In the genomic region with DNA sequence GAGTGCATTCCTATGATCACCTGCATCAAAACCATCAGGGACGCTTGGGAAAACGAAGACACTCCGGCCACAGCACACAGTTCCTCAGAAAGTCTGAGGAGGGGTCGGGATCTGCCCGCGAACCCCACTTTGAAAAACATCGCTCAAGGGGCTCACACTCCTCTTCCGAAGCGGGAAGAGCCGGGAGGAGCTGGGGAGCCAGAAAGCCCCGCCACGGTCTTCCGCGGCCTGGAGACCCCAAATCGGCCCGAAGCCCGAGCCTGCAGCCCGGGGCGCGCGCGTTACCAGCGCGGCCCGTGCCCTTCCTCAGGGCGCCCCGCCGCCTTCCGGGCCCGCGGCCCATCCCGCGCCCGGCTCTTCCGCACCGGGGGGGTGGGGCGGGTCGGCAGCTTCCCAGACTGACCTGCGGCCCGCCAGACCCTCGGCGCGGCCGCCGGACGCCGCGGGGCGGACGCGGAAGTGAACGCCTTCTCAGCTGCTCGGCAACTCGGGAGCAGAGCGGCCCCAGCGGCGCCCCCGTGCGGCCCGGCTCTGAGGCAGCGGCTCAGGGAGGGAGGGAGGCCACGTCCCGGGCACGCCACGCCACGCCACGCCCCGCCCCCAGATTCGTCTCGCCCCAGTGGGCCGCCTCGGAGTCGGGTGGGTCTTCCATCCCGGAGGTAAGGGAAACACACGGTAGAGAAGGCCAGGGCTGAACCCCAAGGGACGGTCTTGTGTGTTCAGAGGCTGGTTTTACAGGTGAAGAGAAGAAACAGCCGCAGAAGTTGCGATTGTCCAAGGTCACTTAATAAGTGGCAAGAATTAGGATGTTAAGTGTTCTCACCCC, we compare ENCODE assay signal across 8 cellular contexts. TPM values are rescaled to one million over a fixed set of nuclear protein-coding genes. Genes with fewer than 3 reads are reported as not detected.
DNase-seq lines count a peak whose midpoint lies in the region; ATAC-seq, FAIRE-seq and TF ChIP-seq lines count a peak whose summit lies in the region.

TSS of gene KCTD18 (minus strand) at position 461 of the 826 bp plus-strand sequence. CDS start 3,052 bp downstream, outside the sequence.

- H3K4me2 ChIP-seq in OCI-LY1 (ENCODE audit: low read length) = peak within 1 kb of the TSS; percentile 82
- peak within 1 kb of the TSS; percentile 98 for H3K4me2 ChIP-seq in endothelial cell of umbilical vein (ENCODE audit: insufficient read depth, low read length)

- H2AFZ ChIP-seq in OCI-LY1 (ENCODE audit: low read length) (peak within 1 kb of the TSS; percentile 95), endothelial cell of umbilical vein (ENCODE audit: low read depth, low read length) (peak within 1 kb of the TSS; percentile 97)

- H3K79me2 ChIP-seq in OCI-LY1 (ENCODE audit: insufficient read depth, low read length) (no peaks in the 10 kb centered on the region), endothelial cell of umbilical vein (ENCODE audit: control insufficient read depth, insufficient read depth, low read length) (no peaks in the 10 kb centered on the region)

- peak; percentile 92 for DNase-seq in D721Med (ENCODE audit: insufficient read length, low spot score)
- peak; percentile 97 for DNase-seq in activated CD8-positive, alpha-beta memory T cell treated with anti-CD3 and anti-CD28 coated beads, Interleukin-2, amount 50 U/mL, for 48 hours
- peak; percentile 86 for DNase-seq in endothelial cell of umbilical vein (ENCODE audit: low read depth, low spot score)
- peak; percentile 93 for DNase-seq in midbrain (lab: John Stamatoyannopoulos, UW)
- DNase-seq in stimulated activated CD8-positive, alpha-beta memory T cell treated with anti-CD3 and anti-CD28 coated beads, Interleukin-2, amount 100 ng/mL, for 1 hour (ENCODE audit: low read depth in 2 of 2) = peak; percentile 85 to 86

- dilution Hi-C loops in endothelial cell of umbilical vein (cut with MboI; ENCODE audit: extremely low pct_ligation_motif_present, low sequenced_read_pairs) = no loop called here

- BruUV-seq in endothelial cell of umbilical vein (replicated peaks; lab: Mats Ljungman, UMichigan) = TSS peak; percentile 77

- H4K20me1 ChIP-seq in OCI-LY1 (ENCODE audit: insufficient read depth, low read length) (no peaks in the 10 kb centered on the region), endothelial cell of umbilical vein (replicated peaks; ENCODE audit: control insufficient read depth, extremely low read depth, insufficient read depth, low read length) (no peaks in the 10 kb centered on the region)

- H3K9me1 ChIP-seq in endothelial cell of umbilical vein (replicated peaks; ENCODE audit: control insufficient read depth, extremely low read depth, insufficient read depth, low read length) = no peaks in the 10 kb centered on the region

- no peaks in the 10 kb centered on the region for H3K9me2 ChIP-seq in OCI-LY1 (ENCODE audit: low read depth, low read length)

- H3F3A ChIP-seq in OCI-LY1 (ENCODE audit: insufficient read depth, low read length) = no peaks in the 10 kb centered on the region

- TF ChIP-seq POLR2A in endothelial cell of umbilical vein (IDR thresholded peaks at IDR 0.05; ENCODE audit: low read depth, low read length) = peak; percentile 73

- no peak for FAIRE-seq in D721Med (lab: Jason Lieb, UNC)
- FAIRE-seq in endothelial cell of umbilical vein (lab: Jason Lieb, UNC) = peak; percentile 85

- intact Hi-C loops in endothelial cell of umbilical vein (cut with micrococcal nuclease) = loop anchor here (1.0 kb wide), 2 partner anchors 16 to 530 kb away; partner anchors contain the start of gene SGO2

- H3K9me3 ChIP-seq in HUES48 (ENCODE audit: control insufficient read depth, insufficient read depth, low read length) (no peaks in the 10 kb centered on the region), OCI-LY1 (ENCODE audit: low read length) (no peaks in the 10 kb centered on the region), endothelial cell of umbilical vein (replicated peaks; ENCODE audit: control insufficient read depth, insufficient read depth, low read length) (no peaks in the 10 kb centered on the region)

- H3K36me3 ChIP-seq in HUES48 (ENCODE audit: control insufficient read depth, insufficient read depth, low read length) = no peaks in the 10 kb centered on the region
- peaks cover 4% of the 10 kb centered on the region; the same call in 1 of the 2 replicates for H3K36me3 ChIP-seq in OCI-LY1 (ENCODE audit: insufficient read depth, low read length)
- no peaks in the 10 kb centered on the region for H3K36me3 ChIP-seq in endothelial cell of umbilical vein (ENCODE audit: control insufficient read depth in 2 of 2, extremely low read depth in 1 of 2, insufficient read depth in 2 of 2, low read length in 2 of 2)

- peak; percentile 99 for ATAC-seq in GM21390 (IDR thresholded peaks at IDR 0.05; ENCODE audit: unreplicated experiment)

- H3K27ac ChIP-seq in HUES48 (ENCODE audit: low read depth, low read length) (peak within 1 kb of the TSS; percentile 71), OCI-LY1 (ENCODE audit: low read depth, low read length, poor library complexity, severe bottlenecking) (peak within 1 kb of the TSS; percentile 21), endothelial cell of umbilical vein (ENCODE audit: insufficient read depth, low read depth, low read length) (peak within 1 kb of the TSS; percentile 23)

- CTCF ChIA-PET in endothelial cell of umbilical vein (lab: Charles Lee) = interaction anchor here (0.5 to 1.8 kb wide), 17 partner anchors 11 to 536 kb away, joined by 3 to 12 read pairs (median 5); no protein-coding TSS in a partner anchor

- peak within 1 kb of the TSS; percentile 81 for H3K9ac ChIP-seq in HUES48 (ENCODE audit: low read depth, low read length)
- H3K9ac ChIP-seq in OCI-LY1 (ENCODE audit: low read length) = peak within 1 kb of the TSS; percentile 84
- peak within 1 kb of the TSS; percentile 72 for H3K9ac ChIP-seq in endothelial cell of umbilical vein (replicated peaks; ENCODE audit: extremely low read depth, insufficient read depth, low read length)

- POLR2A ChIA-PET in endothelial cell of umbilical vein (lab: Charles Lee) = interaction anchor here (1.1 kb wide), 1 partner anchor 16 kb away, joined by 3 read pairs; the partner anchor contains the start of gene SGO2

- peaks cover 5% of the 10 kb centered on the region; the same call in 1 of the 2 replicates for H3K27me3 ChIP-seq in HUES48 (ENCODE audit: control insufficient read depth, insufficient read depth, low read length)
- H3K27me3 ChIP-seq in OCI-LY1 (ENCODE audit: insufficient read depth, low read length) = 0 out of 2 replicates have a peak, but pooled peaks cover 4% of the 10 kb centered on the region
- peaks cover 21 to 36% of the 10 kb centered on the region in 2 experiments for H3K27me3 ChIP-seq in endothelial cell of umbilical vein (ENCODE audit: control insufficient read depth in 2 of 2, insufficient read depth in 2 of 2, low read length in 2 of 2)

- peaks cover 5% of the 10 kb centered on the region; the same call in 1 of the 2 replicates for H3K4me1 ChIP-seq in HUES48 (ENCODE audit: control insufficient read depth, insufficient read depth, low read length)
- peaks cover 18% of the 10 kb centered on the region for H3K4me1 ChIP-seq in OCI-LY1 (ENCODE audit: insufficient read depth, low read length, severe bottlenecking)
- H3K4me1 ChIP-seq in endothelial cell of umbilical vein (ENCODE audit: control insufficient read depth, extremely low read depth, insufficient read depth, low read length) = peaks cover 7% of the 10 kb centered on the region

- H3K4me3 ChIP-seq in HUES48 (ENCODE audit: low read depth, low read length) (peak within 1 kb of the TSS; percentile 83), OCI-LY1 (ENCODE audit: low read depth, low read length, poor library complexity, severe bottlenecking) (peak within 1 kb of the TSS; percentile 81), endothelial cell of umbilical vein (replicated peaks in 1 of 3; ENCODE audit: insufficient read depth in 1 of 3, low read depth in 1 of 3, low read length in 3 of 3) (peak within 1 kb of the TSS; percentile 45 to 64 (median 62))

- TF ChIP-seq CTCF in D721Med (IDR thresholded peaks at IDR 0.05; ENCODE audit: insufficient read depth, missing control alignments) (peak; percentile 67), OCI-LY1 (IDR thresholded peaks at IDR 0.05; ENCODE audit: low read length) (peak; percentile 83), endothelial cell of umbilical vein (IDR thresholded peaks at IDR 0.05; ENCODE audit: extremely low read depth in 1 of 2, insufficient read depth in 1 of 2, low read depth in 1 of 2, low read length in 2 of 2) (peak; percentile 88 to 91)

TF ChIP-seq in endothelial cell of umbilical vein, 7 proteins besides CTCF, POLR2A, EP300 and RAD21:
- peak; percentile 14 for TF ChIP-seq FOS (IDR thresholded peaks at IDR 0.05; ENCODE audit: borderline replicate concordance, insufficient read depth, low read length)
- no peak for TF ChIP-seq EZH2 (IDR thresholded peaks at IDR 0.05; ENCODE audit: borderline replicate concordance, low read depth, low read length, severe bottlenecking)
- TF ChIP-seq POLR2AphosphoS5 (IDR thresholded peaks at IDR 0.05; ENCODE audit: insufficient read depth, low read depth, low read length) = peak; percentile 97

RNA-seq across cellular contexts. Expression of gene KCTD18, which starts in this region (rescaled TPM):
- total RNA-seq in endothelial cell of umbilical vein = 5.4 and 6.6 TPM in 2 replicates
- 2.6 TPM in 2 replicates for polyA plus RNA-seq in endothelial cell of umbilical vein
- polyA plus RNA-seq in endothelial cell of umbilical vein (2011; cell fraction: cytosol; rRNA removed) = 3.3 and 4.4 TPM in 2 replicates
- polyA plus RNA-seq in endothelial cell of umbilical vein (2011; cell fraction: nucleus; rRNA removed) = 4.6 TPM in 2 replicates
- 4.9 and 5.1 TPM in 2 replicates for polyA plus RNA-seq in endothelial cell of umbilical vein (2012)
- polyA minus RNA-seq in endothelial cell of umbilical vein = 2.8 and 5.6 TPM in 2 replicates
- 1.3 TPM for polyA minus RNA-seq in endothelial cell of umbilical vein (2011; cell fraction: cytosol; rRNA and poly(A)+ RNA removed)
- 2.3 and 3.0 TPM in 2 replicates for polyA minus RNA-seq in endothelial cell of umbilical vein (2011; cell fraction: nucleus; rRNA and poly(A)+ RNA removed)

Comparison
In these comparisons a context has a peak if more than half of its experiments do, and no peak if none do; other contexts are left out.
1. Peak in every context shown above with its lines: DNase-seq, ATAC-seq, H3K4me3 ChIP-seq and H3K27ac ChIP-seq.
2. H3K27ac ChIP-seq: peak in every context shown above with its lines; median percentile 71 in HUES48; 23 in endothelial cell of umbilical vein; 21 in OCI-LY1.